11 cellular contexts compared by ENCODE assay signal in genomic region chr1:173330149-173330951, GRCh38.
DNase-seq lines count a peak whose midpoint lies in the region; ATAC-seq and TF ChIP-seq lines count a peak whose summit lies in the region.
"Had no signal": no experiment of that assay in that cellular context is flagged by ENCODE, and none has a peak within 500 bp of the region (broad histone marks: within the 10 kb centered on the region; RNA-seq: fewer than 3 reads in every experiment).

No MANE protein-coding gene starts in this region.

- ATAC-seq in naive B cell (ENCODE audit: low read depth in 2 of 2) (no peak), HG03378 (IDR thresholded peaks at IDR 0.05; ENCODE audit: unreplicated experiment) (no peak)

- H2AFZ ChIP-seq in mammary epithelial cell (ENCODE audit: low read depth, low read length), result no peak overlapping the region

- BruUV-seq in mammary epithelial cell (replicated peaks; lab: Mats Ljungman, UMichigan), result no TSS peak

- no peaks in the 10 kb centered on the region for H4K20me1 ChIP-seq in mammary epithelial cell (ENCODE audit: insufficient read depth, low read length)

- CTCF ChIA-PET in mammary epithelial cell (lab: Charles Lee; ENCODE audit: low non-redundant PET), result no interaction called here

- H3K9me3 Mint-ChIP-seq in naive B cell, result peaks cover 0 to 1% (median 0%) of the 10 kb centered on the region in 7 donors

- H3K36me3 ChIP-seq in mammary epithelial cell (ENCODE audit: insufficient read depth, low read length), result no peaks in the 10 kb centered on the region
- H3K36me3 ChIP-seq: pancreas had no signal

- no peaks in the 10 kb centered on the region for H3K36me3 Mint-ChIP-seq in naive B cell

- peak overlapping the region in 4 of 6 donors; percentile 37 to 81 (median 72) for H3K27ac Mint-ChIP-seq in naive B cell

- in situ Hi-C loops in mammary epithelial cell (cut with MboI; ENCODE audit: low sequenced_read_pairs in 2 of 2), result no loop called here

- H3K27me3 ChIP-seq in mammary epithelial cell (ENCODE audit: insufficient read depth, low read length), result no peaks in the 10 kb centered on the region
- H3K27me3 ChIP-seq: pancreas had no signal

- dilution Hi-C loops in mammary epithelial cell (cut with HindIII; ENCODE audit: low sequenced_read_pairs), result no loop called here

- peaks cover 8% of the 10 kb centered on the region for H3K4me1 ChIP-seq in mammary epithelial cell (ENCODE audit: insufficient read depth, low read length)
- H3K4me1 ChIP-seq: pancreas had no signal

- no peaks in the 10 kb centered on the region for H3K27me3 Mint-ChIP-seq in naive B cell

- intact Hi-C loops in mammary epithelial cell (cut with micrococcal nuclease), result no loop called here

- WGBS in mammary epithelial cell (ENCODE audit: low coverage, missing lambda C conversion rate), result 100% methylated on average over 3 of the region's 3 CpGs

- peak; percentile 68 for DNase-seq in GM03348 (ENCODE audit: low spot score)
- peak; percentile 43 for DNase-seq in NOMO-1 treated with DMSO at 0.1 percent for 48 hours (lab: John Stamatoyannopoulos, UW; ENCODE audit: unreplicated experiment)
- DNase-seq in mammary epithelial cell, result peak; percentile 52
- no peak for DNase-seq in naive B cell
- DNase-seq in cortex of kidney (lab: John Stamatoyannopoulos, UW), result no peak
- no peak for DNase-seq in DMS153 treated with DMSO at 0.1 percent for 48 hours (lab: John Stamatoyannopoulos, UW; ENCODE audit: unreplicated experiment)
- DNase-seq in NCI-H1105 (lab: John Stamatoyannopoulos, UW), result no peak
- DNase-seq: pancreas had no signal

- H3K4me2 ChIP-seq in mammary epithelial cell (ENCODE audit: insufficient read depth, low read depth, low read length), result peak overlapping the region; percentile 9
- H3K4me2 ChIP-seq: KMS-11 had no signal

- H3K4me1 Mint-ChIP-seq in naive B cell, result peaks cover 8 to 22% (median 9%) of the 10 kb centered on the region in 3 donors

- H3K27ac ChIP-seq in mammary epithelial cell (ENCODE audit: insufficient read depth, low read depth, low read length), result no peak overlapping the region
- H3K27ac ChIP-seq: coronary artery, KMS-11, pancreas had no signal

- no peaks in the 10 kb centered on the region for H3K79me2 ChIP-seq in mammary epithelial cell (ENCODE audit: insufficient read depth, low read length)

- no peak overlapping the region for H3K4me3 ChIP-seq in mammary epithelial cell (replicated peaks in 1 of 3; ENCODE audit: insufficient read depth in 1 of 3, low read depth in 2 of 3, low read length in 3 of 3)
- H3K4me3 ChIP-seq: coronary artery, pancreas had no signal

- H3K9me3 ChIP-seq in mammary epithelial cell (replicated peaks; ENCODE audit: insufficient read depth, low read length), result no peaks in the 10 kb centered on the region
- H3K9me3 ChIP-seq: pancreas had no signal

- TF ChIP-seq CTCF in mammary epithelial cell (conservative IDR thresholded peaks at IDR 0.05 in 1 of 2, IDR thresholded peaks at IDR 0.05 in 1 of 2; ENCODE audit: extremely low read depth in 1 of 2, insufficient read depth in 1 of 2, low read depth in 1 of 2, low read length in 2 of 2), result no peak

- no peak overlapping the region for H3K9ac ChIP-seq in mammary epithelial cell (ENCODE audit: insufficient read depth, low read length)
- H3K9ac ChIP-seq: KMS-11 had no signal

- peak overlapping the region in 4 of 8 donors; percentile 25 to 83 (median 54) for H3K4me3 Mint-ChIP-seq in naive B cell

Comparison
In these comparisons a context has a peak if more than half of its experiments do, and no peak if none do; other contexts are left out.
1. DNase-seq: peak in GM03348 (single experiment), NOMO-1 treated with DMSO at 0.1 percent for 48 hours (single experiment) and mammary epithelial cell (single experiment); none in naive B cell (single experiment), cortex of kidney (single experiment), DMS153 treated with DMSO at 0.1 percent for 48 hours (single experiment) and NCI-H1105 (single experiment).